In the genomic region with DNA sequence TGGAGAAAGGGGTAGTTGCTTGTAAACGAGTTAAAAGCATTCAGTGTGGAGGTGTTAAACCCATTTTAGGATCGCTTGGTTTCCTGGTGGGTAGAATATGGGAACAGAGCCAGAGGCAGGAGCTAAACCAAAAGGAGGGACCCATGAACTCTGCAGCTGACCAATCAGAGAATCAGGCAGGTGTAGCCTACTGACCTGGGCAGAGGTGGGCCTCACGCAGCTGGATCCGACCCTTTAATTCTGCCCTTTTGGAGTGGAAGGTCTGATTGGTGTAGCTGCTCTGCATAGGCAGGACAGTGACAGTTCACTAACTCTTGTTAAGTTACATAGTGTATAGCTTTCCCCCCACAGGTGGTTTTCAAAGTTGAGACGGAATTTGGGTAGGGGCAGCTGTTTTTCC, we compare ENCODE assay signal across 15 cellular contexts.
DNase-seq lines count a peak whose midpoint lies in the region; ATAC-seq, FAIRE-seq and TF ChIP-seq lines count a peak whose summit lies in the region.
"Had no signal": no experiment of that assay in that cellular context is flagged by ENCODE, and none has a peak within 500 bp of the region (broad histone marks: within the 10 kb centered on the region; RNA-seq: fewer than 3 reads in every experiment).

No MANE protein-coding gene starts in this region.

- BruUV-seq in HepG2 (replicated peaks; lab: Mats Ljungman, UMichigan) = TSS peak; percentile 52

- H3K4me1 ChIP-seq in HepG2 (ENCODE audit: insufficient read depth, low read length) = peaks cover 27% of the 10 kb centered on the region
- peaks cover 0 to 71% (median 15%) of the 10 kb centered on the region in 4 donors for H3K4me1 ChIP-seq in tibial artery
- H3K4me1 ChIP-seq: SJSA1 had no signal

- H3K27me3 ChIP-seq in HepG2 (ENCODE audit: control insufficient read depth in 1 of 2, insufficient read depth in 2 of 2, low read length in 2 of 2) = no peaks in the 10 kb centered on the region
- no peaks in the 10 kb centered on the region for H3K27me3 ChIP-seq in tibial artery
- H3K27me3 ChIP-seq: SJSA1, upper lobe of left lung had no signal

- no peak overlapping the region for H3K4me3 Mint-ChIP-seq in activated T-cell treated with anti-CD3 and anti-CD28 coated beads, Interleukin-2, amount 50 U/mL, for 72 hours
- no peak overlapping the region for H3K4me3 Mint-ChIP-seq in WTC11

- no peaks in the 10 kb centered on the region for H3K9me3 Mint-ChIP-seq in activated T-cell treated with anti-CD3 and anti-CD28 coated beads, Interleukin-2, amount 50 U/mL, for 72 hours
- no peaks in the 10 kb centered on the region for H3K9me3 Mint-ChIP-seq in WTC11

- TF ChIP-seq CTCF in WTC11 (IDR thresholded peaks at IDR 0.05) (no peak), HepG2 (CRISPR knock-in tag; IDR thresholded peaks at IDR 0.05) (no peak), tibial artery (IDR thresholded peaks at IDR 0.05) (no peak)

- no peaks in the 10 kb centered on the region for H4K20me1 ChIP-seq in HepG2 (ENCODE audit: insufficient read depth, low read length)

- no peak for ATAC-seq in activated T-cell treated with anti-CD3 and anti-CD28 coated beads, Interleukin-2, amount 50 U/mL, for 72 hours (replicated peaks in 1 of 2)
- peak; percentile 11; the same call in 1 of the 2 replicates for ATAC-seq in WTC11
- peak; percentile 33; the same call in 1 of the 3 replicates for ATAC-seq in HepG2
- no peak for ATAC-seq in GM21717 (IDR thresholded peaks at IDR 0.05; ENCODE audit: unreplicated experiment)

- no peak for FAIRE-seq in HepG2 (lab: Jason Lieb, UNC)
- FAIRE-seq: colon had no signal

- H3K27me3 Mint-ChIP-seq in activated T-cell treated with anti-CD3 and anti-CD28 coated beads, Interleukin-2, amount 50 U/mL, for 72 hours (ENCODE audit: low read depth) = no peaks in the 10 kb centered on the region
- no peaks in the 10 kb centered on the region for H3K27me3 Mint-ChIP-seq in WTC11 (ENCODE audit: low read depth)

- no peak for TF ChIP-seq POLR2A in HepG2 (IDR thresholded peaks at IDR 0.05; ENCODE audit: insufficient read depth in 1 of 2, low read depth in 2 of 2, low read length in 2 of 2)

- no peak for TF ChIP-seq RAD21 in HepG2 (CRISPR knock-in tag; IDR thresholded peaks at IDR 0.05)

- no peak overlapping the region for H2AFZ ChIP-seq in HepG2 (ENCODE audit: low read length)

- H3K4me2 ChIP-seq in HepG2 (ENCODE audit: low read depth, low read length) = no peak overlapping the region

- no peaks in the 10 kb centered on the region for H3K79me2 ChIP-seq in HepG2 (ENCODE audit: insufficient read depth, low read length)

- H3K27ac ChIP-seq in HepG2 (ENCODE audit: extremely low read length, insufficient read depth, low read length) = peak overlapping the region; percentile 27
- H3K27ac ChIP-seq in tibial artery = peak overlapping the region; percentile 43 to 88
- H3K27ac ChIP-seq: SJSA1 had no signal

- H3K4me3 ChIP-seq in HepG2 (replicated peaks in 1 of 3; ENCODE audit: insufficient read depth in 1 of 3, low read depth in 2 of 3, low read length in 3 of 3) (no peak overlapping the region), tibial artery (no peak overlapping the region)
- H3K4me3 ChIP-seq: SJSA1, upper lobe of left lung had no signal

- CTCF ChIA-PET in WTC11 (lab: Charles Lee) (interaction anchor here (0.6 to 5.5 kb wide), 9 partner anchors 15 to 190 kb away, joined by 3 to 83 read pairs (median 6); no protein-coding TSS in a partner anchor), HepG2 (lab: Yijun Ruan, JAX; ENCODE audit: low intra/inter-chr PET ratio, low total read pairs) (interaction anchor here (5.1 kb wide), 1 partner anchor 145 kb away, joined by 75 read pairs; no protein-coding TSS in a partner anchor)

- H3K27ac Mint-ChIP-seq in activated T-cell treated with anti-CD3 and anti-CD28 coated beads, Interleukin-2, amount 50 U/mL, for 72 hours = peak overlapping the region; percentile 78
- peak overlapping the region; percentile 90; the same call in 1 of the 2 replicates for H3K27ac Mint-ChIP-seq in WTC11

- in situ Hi-C loops in HepG2 (cut with HindIII; ENCODE audit: extremely low pct_ligation_motif_present, low pct_unique_long_range_greater_than_20kb) = no loop called here

- TF ChIP-seq EP300 in HepG2 (IDR thresholded peaks at IDR 0.05; ENCODE audit: low read depth in 2 of 2, low read length in 2 of 2) = no peak
- TF ChIP-seq EP300 in HepG2 (CRISPR knock-in tag; IDR thresholded peaks at IDR 0.05; ENCODE audit: borderline replicate concordance) = no peak

- 84% methylated on average over 3 of the region's 5 CpGs for WGBS in HepG2 (ENCODE audit: low lambda C conversion rate)

- H3K4me1 Mint-ChIP-seq in activated T-cell treated with anti-CD3 and anti-CD28 coated beads, Interleukin-2, amount 50 U/mL, for 72 hours (ENCODE audit: low read depth) = peaks cover 49% of the 10 kb centered on the region
- peaks cover 40% of the 10 kb centered on the region for H3K4me1 Mint-ChIP-seq in WTC11

- intact Hi-C loops in HepG2 (cut with micrococcal nuclease; ENCODE audit: unreplicated experiment) (loop anchor here (5.0 kb wide), 2 partner anchors 38 to 243 kb away; a partner anchor contains a TSS), tibial artery (cut with DNase I; ENCODE audit: low total_unique reads) (loop anchor here (2.0 to 5.0 kb wide), 2 partner anchors 83 to 145 kb away; a partner anchor contains a TSS)

- DNase-seq in activated T-cell treated with anti-CD3 and anti-CD28 coated beads, Interleukin-2, amount 50 U/mL, for 72 hours = no peak
- DNase-seq in activated T-cell treated with anti-CD3 and anti-CD28 coated beads for 4 hours (no peak), WTC11 (ENCODE audit: low spot score) (no peak), HepG2 (ENCODE audit: low spot score) (no peak), tibial artery (peak in 1 of 2 donors; percentile 32), NCI-H2081 (lab: John Stamatoyannopoulos, UW) (no peak), SW480 (ENCODE audit: low spot score) (no peak)
- DNase-seq: ACHN; activated CD8-positive, alpha-beta memory T cell treated with anti-CD3 and anti-CD28 coated beads, Interleukin-2, amount 50 U/mL, for 48 hours; KG1; NCI-H1105; upper lobe of left lung had no signal

- no peak overlapping the region for H3K9ac ChIP-seq in HepG2 (ENCODE audit: insufficient read depth, low read depth, low read length)

- POLR2A ChIA-PET in WTC11 (lab: Charles Lee) = interaction anchor here (0.5 to 1.1 kb wide), 4 partner anchors 53 to 146 kb away, joined by 3 read pairs; no protein-coding TSS in a partner anchor
- POLR2A ChIA-PET in HepG2 (lab: Yijun Ruan, JAX) = interaction anchor here (0.9 kb wide), 1 partner anchor 203 kb away, joined by 4 read pairs; no protein-coding TSS in a partner anchor

- peaks cover 10 to 16% of the 10 kb centered on the region in 2 experiments; a peak in 4 of 5 replicates for H3K36me3 ChIP-seq in HepG2 (replicated peaks in 1 of 2; ENCODE audit: control insufficient read depth in 1 of 2, insufficient read depth in 2 of 2, low read length in 2 of 2)
- H3K36me3 ChIP-seq in tibial artery = peaks cover 0 to 36% (median 21%) of the 10 kb centered on the region in 3 donors

- H3K36me3 Mint-ChIP-seq in activated T-cell treated with anti-CD3 and anti-CD28 coated beads, Interleukin-2, amount 50 U/mL, for 72 hours (ENCODE audit: insufficient read depth in 2 of 2) = peaks cover 11 to 21% of the 10 kb centered on the region in 2 donors
- peaks cover 11% of the 10 kb centered on the region for H3K36me3 Mint-ChIP-seq in WTC11

- H3K9me3 ChIP-seq in HepG2 (ENCODE audit: low read length) (no peaks in the 10 kb centered on the region), tibial artery (no peaks in the 10 kb centered on the region)
- H3K9me3 ChIP-seq: SJSA1, upper lobe of left lung had no signal

TF ChIP-seq in WTC11, 78 proteins besides CTCF, POLR2A, EP300 and RAD21 (continues in another document):
- TF ChIP-seq, protein P1, sequence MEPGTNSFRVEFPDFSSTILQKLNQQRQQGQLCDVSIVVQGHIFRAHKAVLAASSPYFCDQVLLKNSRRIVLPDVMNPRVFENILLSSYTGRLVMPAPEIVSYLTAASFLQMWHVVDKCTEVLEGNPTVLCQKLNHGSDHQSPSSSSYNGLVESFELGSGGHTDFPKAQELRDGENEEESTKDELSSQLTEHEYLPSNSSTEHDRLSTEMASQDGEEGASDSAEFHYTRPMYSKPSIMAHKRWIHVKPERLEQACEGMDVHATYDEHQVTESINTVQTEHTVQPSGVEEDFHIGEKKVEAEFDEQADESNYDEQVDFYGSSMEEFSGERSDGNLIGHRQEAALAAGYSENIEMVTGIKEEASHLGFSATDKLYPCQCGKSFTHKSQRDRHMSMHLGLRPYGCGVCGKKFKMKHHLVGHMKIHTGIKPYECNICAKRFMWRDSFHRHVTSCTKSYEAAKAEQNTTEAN (CRISPR knock-in tag; IDR thresholded peaks at IDR 0.05) = no peak
- TF ChIP-seq ZBTB21 (CRISPR knock-in tag; IDR thresholded peaks at IDR 0.05; ENCODE audit: borderline replicate concordance) (no peak), CBFB (CRISPR knock-in tag; IDR thresholded peaks at IDR 0.05; ENCODE audit: low read depth) (no peak)

TF ChIP-seq in HepG2, 621 proteins besides CTCF, POLR2A, EP300 and RAD21 (continues in another document):
- TF ChIP-seq CBX2 (IDR thresholded peaks at IDR 0.05; ENCODE audit: low read depth, low read length) (no peak), CBX2 (CRISPR knock-in tag; IDR thresholded peaks at IDR 0.05; ENCODE audit: low read depth) (no peak), ZNF567 (CRISPR knock-in tag; IDR thresholded peaks at IDR 0.05; ENCODE audit: borderline replicate concordance) (no peak), ZNF83 (CRISPR knock-in tag; IDR thresholded peaks at IDR 0.05; ENCODE audit: borderline replicate concordance) (no peak), ZNF572 (CRISPR knock-in tag; IDR thresholded peaks at IDR 0.05) (no peak)
- TF ChIP-seq, protein P2, sequence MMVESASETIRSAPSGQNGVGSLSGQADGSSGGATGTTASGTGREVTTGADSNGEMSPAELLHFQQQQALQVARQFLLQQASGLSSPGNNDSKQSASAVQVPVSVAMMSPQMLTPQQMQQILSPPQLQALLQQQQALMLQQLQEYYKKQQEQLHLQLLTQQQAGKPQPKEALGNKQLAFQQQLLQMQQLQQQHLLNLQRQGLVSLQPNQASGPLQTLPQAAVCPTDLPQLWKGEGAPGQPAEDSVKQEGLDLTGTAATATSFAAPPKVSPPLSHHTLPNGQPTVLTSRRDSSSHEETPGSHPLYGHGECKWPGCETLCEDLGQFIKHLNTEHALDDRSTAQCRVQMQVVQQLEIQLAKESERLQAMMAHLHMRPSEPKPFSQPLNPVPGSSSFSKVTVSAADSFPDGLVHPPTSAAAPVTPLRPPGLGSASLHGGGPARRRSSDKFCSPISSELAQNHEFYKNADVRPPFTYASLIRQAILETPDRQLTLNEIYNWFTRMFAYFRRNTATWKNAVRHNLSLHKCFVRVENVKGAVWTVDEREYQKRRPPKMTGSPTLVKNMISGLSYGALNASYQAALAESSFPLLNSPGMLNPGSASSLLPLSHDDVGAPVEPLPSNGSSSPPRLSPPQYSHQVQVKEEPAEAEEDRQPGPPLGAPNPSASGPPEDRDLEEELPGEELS (CRISPR knock-in tag; IDR thresholded peaks at IDR 0.05) = no peak

Comparison
In these comparisons a context has a peak if more than half of its experiments do, and no peak if none do; other contexts are left out.
1. ATAC-seq: peak in WTC11 (single experiment) and HepG2 (single experiment); none in activated T-cell treated with anti-CD3 and anti-CD28 coated beads, Interleukin-2, amount 50 U/mL, for 72 hours (0 of 2) and GM21717 (single experiment).